1 cellular context compared by ENCODE assay signal in the genomic region with DNA sequence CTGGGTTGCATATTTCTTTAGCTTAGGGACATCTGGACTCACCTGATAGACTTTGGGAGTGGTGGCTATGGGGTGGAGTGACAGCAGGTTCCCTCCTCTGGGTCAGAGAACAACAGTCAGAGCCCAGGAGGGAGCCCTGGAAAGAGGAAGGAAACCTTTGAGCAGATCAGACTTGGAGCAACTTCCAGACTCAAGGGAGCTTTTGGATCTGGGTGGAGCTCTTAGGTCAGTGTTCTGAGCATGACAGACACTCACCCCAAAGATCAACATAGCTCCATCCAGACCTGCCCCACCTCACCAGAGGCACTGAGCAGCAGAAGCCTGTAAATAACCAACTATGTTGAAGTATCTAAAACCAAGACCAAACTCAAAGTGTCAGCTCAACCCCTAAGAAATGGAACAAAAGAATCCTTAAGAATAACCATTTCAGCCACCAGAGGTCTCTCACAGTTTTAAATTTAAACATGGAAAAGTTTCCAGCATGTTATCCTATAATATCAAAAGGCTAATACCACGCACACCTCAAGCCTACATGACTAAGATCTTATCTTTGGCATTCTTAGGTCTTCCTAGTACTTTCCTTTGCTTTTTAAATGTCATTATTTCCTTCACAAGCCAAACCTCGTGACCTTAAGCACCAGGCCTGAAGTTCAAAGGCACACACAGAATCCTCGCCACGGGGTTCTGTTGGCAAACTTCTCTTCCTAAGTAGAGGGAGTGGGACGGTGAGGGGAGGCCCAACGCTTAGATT.
TF ChIP-seq lines count a peak whose summit lies in the region.

No MANE protein-coding gene starts in this region.

TF ChIP-seq in GM23338, 12 proteins besides CTCF, POLR2A, EP300 and RAD21 (continued from another document):
- no peak for TF ChIP-seq ZNF462 (CRISPR knock-in tag; IDR thresholded peaks at IDR 0.05)
- TF ChIP-seq EZH2phosphoT487 (IDR thresholded peaks at IDR 0.05; ENCODE audit: unreplicated experiment) = no peak
- TF ChIP-seq ZNF331 (CRISPR knock-in tag; IDR thresholded peaks at IDR 0.05; ENCODE audit: low read depth) = no peak
- TF ChIP-seq ZNF114 (CRISPR knock-in tag; IDR thresholded peaks at IDR 0.05) = no peak
- no peak for TF ChIP-seq STAT1 (IDR thresholded peaks at IDR 0.05; ENCODE audit: unreplicated experiment)
- TF ChIP-seq JUNB (IDR thresholded peaks at IDR 0.05; ENCODE audit: unreplicated experiment) = no peak
TF ChIP-seq in GM23338: peak in this region for 0.
